1 cellular context compared by ENCODE assay signal in genomic region chr17:17971431-17972125, GRCh38.
TF ChIP-seq lines count a peak whose summit lies in the region.

No MANE protein-coding gene starts in this region.

TF ChIP-seq in HepG2, 621 proteins besides CTCF, POLR2A, EP300 and RAD21:
- TF ChIP-seq ZNF703 (CRISPR knock-in tag; IDR thresholded peaks at IDR 0.05; ENCODE audit: borderline replicate concordance), result peak; percentile 67; the same call in 1 of the 2 replicates
- TF ChIP-seq MTA1 (CRISPR knock-in tag; IDR thresholded peaks at IDR 0.05; ENCODE audit: borderline replicate concordance), result peak; percentile 19; the same call in 1 of the 2 replicates
- TF ChIP-seq ZNF607 (CRISPR knock-in tag; IDR thresholded peaks at IDR 0.05; ENCODE audit: borderline replicate concordance), result 0 out of 2 replicates have a peak, but pooled peaks have one; percentile 23
- TF ChIP-seq ZNF12 (CRISPR knock-in tag; IDR thresholded peaks at IDR 0.05), result no peak
- TF ChIP-seq, protein P1, sequence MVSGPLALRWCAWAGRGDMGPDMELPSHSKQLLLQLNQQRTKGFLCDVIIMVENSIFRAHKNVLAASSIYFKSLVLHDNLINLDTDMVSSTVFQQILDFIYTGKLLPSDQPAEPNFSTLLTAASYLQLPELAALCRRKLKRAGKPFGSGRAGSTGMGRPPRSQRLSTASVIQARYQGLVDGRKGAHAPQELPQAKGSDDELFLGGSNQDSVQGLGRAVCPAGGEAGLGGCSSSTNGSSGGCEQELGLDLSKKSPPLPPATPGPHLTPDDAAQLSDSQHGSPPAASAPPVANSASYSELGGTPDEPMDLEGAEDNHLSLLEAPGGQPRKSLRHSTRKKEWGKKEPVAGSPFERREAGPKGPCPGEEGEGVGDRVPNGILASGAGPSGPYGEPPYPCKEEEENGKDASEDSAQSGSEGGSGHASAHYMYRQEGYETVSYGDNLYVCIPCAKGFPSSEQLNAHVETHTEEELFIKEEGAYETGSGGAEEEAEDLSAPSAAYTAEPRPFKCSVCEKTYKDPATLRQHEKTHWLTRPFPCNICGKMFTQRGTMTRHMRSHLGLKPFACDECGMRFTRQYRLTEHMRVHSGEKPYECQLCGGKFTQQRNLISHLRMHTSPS (CRISPR knock-in tag; IDR thresholded peaks at IDR 0.05; ENCODE audit: low read depth), result peak; percentile 73
- TF ChIP-seq LRRFIP1 (CRISPR knock-in tag; conservative IDR thresholded peaks at IDR 0.05), result no peak
- TF ChIP-seq CSRNP2 (CRISPR knock-in tag; conservative IDR thresholded peaks at IDR 0.05; ENCODE audit: low read depth), result peak; percentile 63; the same call in 1 of the 2 replicates
- TF ChIP-seq HNRNPL (IDR thresholded peaks at IDR 0.05; ENCODE audit: low read depth, low read length), result peak; percentile 89; the same call in 1 of the 2 replicates
- no peak for TF ChIP-seq ZNF263 (CRISPR knock-in tag; IDR thresholded peaks at IDR 0.05)
- TF ChIP-seq TAF15 (IDR thresholded peaks at IDR 0.05; ENCODE audit: low read depth, low read length, poor library complexity, severe bottlenecking), result peak; percentile 14
- TF ChIP-seq, protein P2, sequence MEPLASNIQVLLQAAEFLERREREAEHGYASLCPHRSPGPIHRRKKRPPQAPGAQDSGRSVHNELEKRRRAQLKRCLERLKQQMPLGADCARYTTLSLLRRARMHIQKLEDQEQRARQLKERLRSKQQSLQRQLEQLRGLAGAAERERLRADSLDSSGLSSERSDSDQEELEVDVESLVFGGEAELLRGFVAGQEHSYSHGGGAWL (CRISPR knock-in tag; IDR thresholded peaks at IDR 0.05), result no peak
- 0 out of 2 replicates have a peak, but pooled peaks have one; percentile 1 for TF ChIP-seq KAT8 (CRISPR knock-in tag; IDR thresholded peaks at IDR 0.05)
- TF ChIP-seq KDM3A (CRISPR knock-in tag; IDR thresholded peaks at IDR 0.05; ENCODE audit: low read depth), result peak; percentile 20; the same call in 1 of the 2 replicates
- 0 out of 2 replicates have a peak, but pooled peaks have one; percentile 30 for TF ChIP-seq ZNF547 (CRISPR knock-in tag; IDR thresholded peaks at IDR 0.05)
- TF ChIP-seq ZNF446 (CRISPR knock-in tag; IDR thresholded peaks at IDR 0.05), result 0 out of 2 replicates have a peak, but pooled peaks have one; percentile 32
- TF ChIP-seq BCL3 (CRISPR knock-in tag; IDR thresholded peaks at IDR 0.05), result 0 out of 2 replicates have a peak, but pooled peaks have one; percentile 35
- TF ChIP-seq PAXIP1 (CRISPR knock-in tag; conservative IDR thresholded peaks at IDR 0.05), result no peak
